Comparison of ENCODE assay signal across 1 cellular context in the genomic region with DNA sequence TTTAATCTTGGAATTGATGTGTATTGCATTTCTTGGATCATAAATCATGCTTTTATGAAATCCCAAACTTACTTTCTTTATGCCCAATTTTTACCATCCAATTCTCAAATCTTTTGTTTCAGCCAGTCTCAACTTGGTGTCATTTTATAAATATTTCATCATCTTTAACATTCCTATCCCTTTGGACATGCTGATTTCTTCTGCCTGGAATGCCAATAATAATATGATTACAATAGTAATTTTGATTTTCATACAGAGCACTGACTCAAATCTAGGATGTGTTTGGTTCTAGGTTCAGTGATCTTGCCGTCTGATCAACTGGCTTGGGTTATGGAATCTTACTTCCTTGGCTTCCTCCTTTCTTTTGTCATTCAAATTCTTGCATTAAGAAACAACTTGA.
TF ChIP-seq lines count a peak whose summit lies in the region.

No MANE protein-coding gene starts in this region.

TF ChIP-seq in K562, 482 proteins besides CTCF, POLR2A, EP300 and RAD21:
- TF ChIP-seq BMI1 (IDR thresholded peaks at IDR 0.05; ENCODE audit: low read length) = no peak
- TF ChIP-seq, protein P1, sequence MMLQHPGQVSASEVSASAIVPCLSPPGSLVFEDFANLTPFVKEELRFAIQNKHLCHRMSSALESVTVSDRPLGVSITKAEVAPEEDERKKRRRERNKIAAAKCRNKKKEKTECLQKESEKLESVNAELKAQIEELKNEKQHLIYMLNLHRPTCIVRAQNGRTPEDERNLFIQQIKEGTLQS (IDR thresholded peaks at IDR 0.05) = peak; percentile 73
- TF ChIP-seq, protein P1 (CRISPR knock-in tag; conservative IDR thresholded peaks at IDR 0.05) = no peak
- TF ChIP-seq NR2C1 (IDR thresholded peaks at IDR 0.05) = no peak
- TF ChIP-seq NR2C1 (tag; IDR thresholded peaks at IDR 0.05) = no peak
- TF ChIP-seq, protein P2, sequence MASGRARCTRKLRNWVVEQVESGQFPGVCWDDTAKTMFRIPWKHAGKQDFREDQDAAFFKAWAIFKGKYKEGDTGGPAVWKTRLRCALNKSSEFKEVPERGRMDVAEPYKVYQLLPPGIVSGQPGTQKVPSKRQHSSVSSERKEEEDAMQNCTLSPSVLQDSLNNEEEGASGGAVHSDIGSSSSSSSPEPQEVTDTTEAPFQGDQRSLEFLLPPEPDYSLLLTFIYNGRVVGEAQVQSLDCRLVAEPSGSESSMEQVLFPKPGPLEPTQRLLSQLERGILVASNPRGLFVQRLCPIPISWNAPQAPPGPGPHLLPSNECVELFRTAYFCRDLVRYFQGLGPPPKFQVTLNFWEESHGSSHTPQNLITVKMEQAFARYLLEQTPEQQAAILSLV (tag; IDR thresholded peaks at IDR 0.05) = no peak
- TF ChIP-seq CEBPG (CRISPR knock-in tag; IDR thresholded peaks at IDR 0.05) = no peak
- TF ChIP-seq CEBPG (tag; conservative IDR thresholded peaks at IDR 0.05 in 1 of 2, IDR thresholded peaks at IDR 0.05 in 1 of 2) = peak in 1 of 2 experiments; percentile 53; a peak in 2 of 4 replicates
- TF ChIP-seq DMBX1 (CRISPR knock-in tag; IDR thresholded peaks at IDR 0.05; ENCODE audit: borderline replicate concordance) = no peak
- TF ChIP-seq ILF3 (IDR thresholded peaks at IDR 0.05; ENCODE audit: borderline replicate concordance) = no peak
